23 cellular contexts compared by ENCODE assay signal in genomic region chr2:239769574-239770145, GRCh38.
DNase-seq lines count a peak whose midpoint lies in the region; ATAC-seq and TF ChIP-seq lines count a peak whose summit lies in the region.
"Had no signal": no experiment of that assay in that cellular context is flagged by ENCODE, and none has a peak within 500 bp of the region (broad histone marks: within the 10 kb centered on the region; RNA-seq: fewer than 3 reads in every experiment).

No MANE protein-coding gene starts in this region.

- 57 to 71% (median 61%) methylated on average over 11 to 17 of the region's 17 CpGs for WGBS in adrenal gland, 4 donors
- WGBS in psoas muscle, 3 donors = 56 to 66% (median 65%) methylated on average over 17 of the region's 17 CpGs
- WGBS in mammary epithelial cell (ENCODE audit: low coverage, missing lambda C conversion rate) = 38% methylated on average over 7 of the region's 17 CpGs

- TF ChIP-seq CTCF in CD14-positive monocyte (IDR thresholded peaks at IDR 0.05) = no peak
- no peak for TF ChIP-seq CTCF in adrenal gland (IDR thresholded peaks at IDR 0.05)
- no peak for TF ChIP-seq CTCF in psoas muscle (IDR thresholded peaks at IDR 0.05)
- no peak for TF ChIP-seq CTCF in mammary epithelial cell (conservative IDR thresholded peaks at IDR 0.05 in 1 of 2, IDR thresholded peaks at IDR 0.05 in 1 of 2; ENCODE audit: extremely low read depth in 1 of 2, insufficient read depth in 1 of 2, low read depth in 1 of 2, low read length in 2 of 2)
- TF ChIP-seq CTCF in GM13977 (IDR thresholded peaks at IDR 0.05; ENCODE audit: extremely low read depth, insufficient read depth, missing control alignments) = no peak

- H3K4me3 ChIP-seq in adrenal gland (no peak overlapping the region), psoas muscle (no peak overlapping the region), mammary epithelial cell (replicated peaks in 1 of 3; ENCODE audit: insufficient read depth in 1 of 3, low read depth in 2 of 3, low read length in 3 of 3) (no peak overlapping the region)
- H3K4me3 ChIP-seq: K562, SK-N-MC had no signal

- H3K4me2 ChIP-seq in mammary epithelial cell (ENCODE audit: insufficient read depth, low read depth, low read length) = no peak overlapping the region

- no TSS peak for BruUV-seq in mammary epithelial cell (replicated peaks; lab: Mats Ljungman, UMichigan)

- no peaks in the 10 kb centered on the region for H3K36me3 Mint-ChIP-seq in CD14-positive monocyte
- H3K36me3 Mint-ChIP-seq: stimulated activated effector memory CD8-positive, alpha-beta T cell treated with anti-CD3 and anti-CD28 coated beads, Interleukin-12 subunit alpha, Interleukin-12 subunit beta, amount 100 ng/mL, for 72 hours had no signal

- H3K9ac ChIP-seq in mammary epithelial cell (ENCODE audit: insufficient read depth, low read length) = no peak overlapping the region

- H3K9me3 Mint-ChIP-seq in CD14-positive monocyte = peaks cover 5 to 26% (median 16%) of the 10 kb centered on the region in 7 donors

- ATAC-seq in psoas muscle = peak; percentile 70 to 86 (median 80)
- ATAC-seq: K562; stimulated activated effector memory CD8-positive, alpha-beta T cell treated with anti-CD3 and anti-CD28 coated beads, Interleukin-12 subunit alpha, Interleukin-12 subunit beta, amount 100 ng/mL, for 72 hours had no signal

- H3K27ac ChIP-seq in adrenal gland (no peak overlapping the region), psoas muscle (no peak overlapping the region), mammary epithelial cell (ENCODE audit: insufficient read depth, low read depth, low read length) (no peak overlapping the region)
- H3K27ac ChIP-seq: SK-N-MC had no signal

- H3K79me2 ChIP-seq in mammary epithelial cell (ENCODE audit: insufficient read depth, low read length) = no peaks in the 10 kb centered on the region

- no peaks in the 10 kb centered on the region for H3K9me3 ChIP-seq in adrenal gland (replicated peaks in 1 of 3)
- peaks cover 6% of the 10 kb centered on the region for H3K9me3 ChIP-seq in psoas muscle
- H3K9me3 ChIP-seq in mammary epithelial cell (replicated peaks; ENCODE audit: insufficient read depth, low read length) = peaks cover 46% of the 10 kb centered on the region

- no peaks in the 10 kb centered on the region for H4K20me1 ChIP-seq in mammary epithelial cell (ENCODE audit: insufficient read depth, low read length)

- H3K4me1 Mint-ChIP-seq in CD14-positive monocyte = no peaks in the 10 kb centered on the region
- H3K4me1 Mint-ChIP-seq: activated B cell treated with CpG ODN at 0.5 μM for 24 hours; stimulated activated effector memory CD8-positive, alpha-beta T cell treated with anti-CD3 and anti-CD28 coated beads, Interleukin-12 subunit alpha, Interleukin-12 subunit beta, amount 100 ng/mL, for 72 hours had no signal

- no peak overlapping the region for H3K27ac Mint-ChIP-seq in CD14-positive monocyte
- H3K27ac Mint-ChIP-seq: activated B cell treated with CpG ODN at 0.5 μM for 24 hours; activated naive CD4-positive, alpha-beta T cell treated with anti-CD3 and anti-CD28 coated beads for 36 hours; stimulated activated effector memory CD8-positive, alpha-beta T cell treated with anti-CD3 and anti-CD28 coated beads, Interleukin-12 subunit alpha, Interleukin-12 subunit beta, amount 100 ng/mL, for 72 hours had no signal

- DNase-seq in activated effector memory CD4-positive, alpha-beta T cell treated with anti-CD3 and anti-CD28 coated beads, Interleukin-2, amount 50 U/mL, for 16 hours = peak; percentile 50
- no peak for DNase-seq in activated effector memory CD4-positive, alpha-beta T cell treated with Interleukin-2 at 50 U/mL for 16 hours
- peak; percentile 31 for DNase-seq in CD14-positive monocyte (ENCODE audit: low spot score)
- DNase-seq in adrenal gland = peak in 6 of 7 donors; percentile 22 to 65 (median 28)
- DNase-seq in psoas muscle = peak in 1 of 2 donors; percentile 58
- no peak for DNase-seq in mammary epithelial cell
- DNase-seq in GM13977 (ENCODE audit: low spot score) = no peak
- no peak for DNase-seq in AG08395 (ENCODE audit: low spot score)
- DNase-seq: ACHN; activated B cell treated with CpG ODN at 0.5 μM for 24 hours; activated CD4-positive, alpha-beta T cell treated with anti-CD3 and anti-CD28 coated beads, Interleukin-2, amount 50 U/mL, for 48 hours; activated naive CD4-positive, alpha-beta T cell treated with anti-CD3 and anti-CD28 coated beads for 36 hours; effector CD4-positive, alpha-beta T cell; HCEC 1CT; hippocampal formation; NCI-H1105; NCI-H1930; NCI-H446 treated with DMSO at 0.1 percent for 48 hours; T-helper 1 cell; trophoblast cell had no signal

- no peak for TF ChIP-seq POLR2A in adrenal gland (IDR thresholded peaks at IDR 0.05)

- H3K4me1 ChIP-seq in adrenal gland (replicated peaks in 1 of 2) (no peaks in the 10 kb centered on the region), psoas muscle (no peaks in the 10 kb centered on the region), mammary epithelial cell (ENCODE audit: insufficient read depth, low read length) (no peaks in the 10 kb centered on the region)

- intact Hi-C loops in CD14-positive monocyte (cut with micrococcal nuclease) (no loop called here), adrenal gland (cut with DNase I) (no loop called here), psoas muscle (cut with DNase I) (no loop called here), mammary epithelial cell (cut with micrococcal nuclease) (no loop called here)

- no peak overlapping the region for H2AFZ ChIP-seq in mammary epithelial cell (ENCODE audit: low read depth, low read length)

- CTCF ChIA-PET in mammary epithelial cell (lab: Charles Lee; ENCODE audit: low non-redundant PET) = no interaction called here

- dilution Hi-C loops in mammary epithelial cell (cut with HindIII; ENCODE audit: low sequenced_read_pairs) = loop anchor here (5.0 kb wide), 1 partner anchor 42 kb away; no protein-coding TSS in a partner anchor

- in situ Hi-C loops in mammary epithelial cell (cut with MboI; ENCODE audit: low sequenced_read_pairs in 2 of 2) (no loop called here), GM13977 (cut with MboI; ENCODE audit: low pct_unique_long_range_greater_than_20kb, low sequenced_read_pairs, unreplicated experiment) (no loop called here)

- H3K27me3 Mint-ChIP-seq in CD14-positive monocyte (ENCODE audit: low read depth in 3 of 3) = peaks cover 5 to 21% (median 11%) of the 10 kb centered on the region in 3 donors

- H3K4me3 Mint-ChIP-seq in CD14-positive monocyte = no peak overlapping the region
- H3K4me3 Mint-ChIP-seq: activated B cell treated with CpG ODN at 0.5 μM for 24 hours; activated naive CD4-positive, alpha-beta T cell treated with anti-CD3 and anti-CD28 coated beads for 36 hours; stimulated activated effector memory CD8-positive, alpha-beta T cell treated with anti-CD3 and anti-CD28 coated beads, Interleukin-12 subunit alpha, Interleukin-12 subunit beta, amount 100 ng/mL, for 72 hours had no signal

- no peaks in the 10 kb centered on the region for H3K27me3 ChIP-seq in adrenal gland
- H3K27me3 ChIP-seq in psoas muscle (ENCODE audit: insufficient read depth in 3 of 3, low read length in 2 of 3) = peaks cover 3 to 9% (median 4%) of the 10 kb centered on the region in 3 donors
- H3K27me3 ChIP-seq in mammary epithelial cell (ENCODE audit: insufficient read depth, low read length) = no peaks in the 10 kb centered on the region

- H3K36me3 ChIP-seq in adrenal gland (replicated peaks in 1 of 2) = no peaks in the 10 kb centered on the region
- no peaks in the 10 kb centered on the region for H3K36me3 ChIP-seq in psoas muscle (ENCODE audit: insufficient read depth in 1 of 2, low read depth in 1 of 2)
- H3K36me3 ChIP-seq in mammary epithelial cell (ENCODE audit: insufficient read depth, low read length) = no peaks in the 10 kb centered on the region

Comparison
In these comparisons a context has a peak if more than half of its experiments do, and no peak if none do; other contexts are left out.
1. DNase-seq: peak in activated effector memory CD4-positive, alpha-beta T cell treated with anti-CD3 and anti-CD28 coated beads, Interleukin-2, amount 50 U/mL, for 16 hours (single experiment), CD14-positive monocyte (single experiment) and adrenal gland (6 of 7); none in activated effector memory CD4-positive, alpha-beta T cell treated with Interleukin-2 at 50 U/mL for 16 hours (single experiment), mammary epithelial cell (single experiment), GM13977 (single experiment) and AG08395 (single experiment).